28 cellular contexts compared by ENCODE assay signal in the genomic region with DNA sequence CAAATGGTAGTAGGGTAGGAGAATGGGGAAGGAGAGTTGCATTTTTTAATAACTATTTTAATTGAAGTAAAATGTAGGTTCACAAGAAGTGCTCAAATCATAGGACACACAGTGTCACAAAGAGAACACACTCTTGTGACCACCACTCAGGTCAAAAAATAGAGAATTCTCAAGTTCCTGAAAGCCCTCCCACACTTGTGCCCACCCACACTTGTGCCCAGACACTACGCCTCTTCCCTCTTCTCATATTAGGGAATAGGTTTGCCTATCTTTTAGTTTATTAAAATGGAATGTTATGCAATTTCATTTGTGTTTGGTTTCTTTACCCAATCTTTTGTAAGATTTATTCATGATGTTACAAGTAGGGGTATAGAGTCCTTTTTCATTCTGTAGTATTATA.
"Had no signal": no experiment of that assay in that cellular context is flagged by ENCODE, and none has a peak within 500 bp of the region (broad histone marks: within the 10 kb centered on the region; RNA-seq: fewer than 3 reads in every experiment).

No MANE protein-coding gene starts in this region.

- DNase-seq: hypothalamus; immature natural killer cell; kidney; left colon; left lung; midbrain; mucosa of descending colon; naive thymus-derived CD4-positive, alpha-beta T cell; nucleus accumbens; pancreas; posterior cingulate gyrus; right lobe of liver; stimulated activated CD4-positive, alpha-beta T cell treated with anti-CD3 and anti-CD28 coated beads, Interleukin-12 subunit alpha, Interleukin-12 subunit beta, amount 100 ng/mL, for 4 hours; stimulated activated CD4-positive, alpha-beta T cell treated with anti-CD3 and anti-CD28 coated beads, Interleukin-15, amount 100 ng/mL, for 24 hours; stimulated activated CD4-positive, alpha-beta T cell treated with anti-CD3 and anti-CD28 coated beads, Interleukin-2, amount 100 ng/mL, for 24 hours; stimulated activated CD4-positive, alpha-beta T cell treated with anti-CD3 and anti-CD28 coated beads, Interleukin-4, amount 100 ng/mL, for 1 hour; stimulated activated naive CD4-positive, alpha-beta T cell; tibial artery; trophoblast cell; uterus had no signal

- H3K4me3 ChIP-seq: left lung, lung, mucosa of descending colon, pancreas, prostate gland, right lobe of liver, skin epidermis, suprapubic skin, thoracic aorta, tibial artery, uterus had no signal

- ATAC-seq: left colon; left lung; mucosa of descending colon; naive thymus-derived CD4-positive, alpha-beta T cell; natural killer cell treated with Interleukin-12 subunit alpha and Interleukin-12 subunit beta and Interleukin-15 and Interleukin-18, amount 100 ng/mL, for 72 hours; pancreas; right lobe of liver had no signal

- FAIRE-seq: islet of Langerhans, kidney, pancreas had no signal

- H3K9me3 ChIP-seq: left lung, mucosa of descending colon, pancreas, prostate gland, right lobe of liver, suprapubic skin, thoracic aorta, tibial artery, uterus had no signal

- H3K4me1 ChIP-seq: prostate gland, suprapubic skin, tibial artery, uterus had no signal

- H3K27ac ChIP-seq: left lung, pancreas, prostate gland, right lobe of liver, skin epidermis, suprapubic skin, thoracic aorta, tibial artery, uterus had no signal

- H3K4me3 Mint-ChIP-seq: immature natural killer cell; naive thymus-derived CD4-positive, alpha-beta T cell; natural killer cell treated with Interleukin-12 subunit alpha and Interleukin-12 subunit beta and Interleukin-15 and Interleukin-18, amount 100 ng/mL, for 72 hours; stimulated activated naive CD8-positive, alpha-beta T cell treated with anti-CD3 and anti-CD28 coated beads, Interleukin-15, Interleukin-2, amounts not matched to agents 100 ng/mL and 50 ng/mL, for 24 hours had no signal

- H3K27me3 ChIP-seq: left lung, pancreas, right lobe of liver, suprapubic skin, tibial artery, uterus had no signal

- H3K4me1 Mint-ChIP-seq: immature natural killer cell had no signal

- H3K9me3 Mint-ChIP-seq: immature natural killer cell; naive thymus-derived CD4-positive, alpha-beta T cell; natural killer cell treated with Interleukin-12 subunit alpha and Interleukin-12 subunit beta and Interleukin-15 and Interleukin-18, amount 100 ng/mL, for 72 hours; stimulated activated naive CD8-positive, alpha-beta T cell treated with anti-CD3 and anti-CD28 coated beads, Interleukin-15, Interleukin-2, amounts not matched to agents 100 ng/mL and 50 ng/mL, for 24 hours had no signal

- H3K27ac Mint-ChIP-seq: immature natural killer cell; natural killer cell treated with Interleukin-12 subunit alpha and Interleukin-12 subunit beta and Interleukin-15 and Interleukin-18, amount 100 ng/mL, for 72 hours had no signal

- H3K27me3 Mint-ChIP-seq: naive thymus-derived CD4-positive, alpha-beta T cell; natural killer cell treated with Interleukin-12 subunit alpha and Interleukin-12 subunit beta and Interleukin-15 and Interleukin-18, amount 100 ng/mL, for 72 hours; stimulated activated naive CD8-positive, alpha-beta T cell treated with anti-CD3 and anti-CD28 coated beads, Interleukin-15, Interleukin-2, amounts not matched to agents 100 ng/mL and 50 ng/mL, for 24 hours had no signal

- H3K36me3 ChIP-seq: uterus had no signal
